Comparison of ENCODE assay signal across 8 cellular contexts in the genomic region with DNA sequence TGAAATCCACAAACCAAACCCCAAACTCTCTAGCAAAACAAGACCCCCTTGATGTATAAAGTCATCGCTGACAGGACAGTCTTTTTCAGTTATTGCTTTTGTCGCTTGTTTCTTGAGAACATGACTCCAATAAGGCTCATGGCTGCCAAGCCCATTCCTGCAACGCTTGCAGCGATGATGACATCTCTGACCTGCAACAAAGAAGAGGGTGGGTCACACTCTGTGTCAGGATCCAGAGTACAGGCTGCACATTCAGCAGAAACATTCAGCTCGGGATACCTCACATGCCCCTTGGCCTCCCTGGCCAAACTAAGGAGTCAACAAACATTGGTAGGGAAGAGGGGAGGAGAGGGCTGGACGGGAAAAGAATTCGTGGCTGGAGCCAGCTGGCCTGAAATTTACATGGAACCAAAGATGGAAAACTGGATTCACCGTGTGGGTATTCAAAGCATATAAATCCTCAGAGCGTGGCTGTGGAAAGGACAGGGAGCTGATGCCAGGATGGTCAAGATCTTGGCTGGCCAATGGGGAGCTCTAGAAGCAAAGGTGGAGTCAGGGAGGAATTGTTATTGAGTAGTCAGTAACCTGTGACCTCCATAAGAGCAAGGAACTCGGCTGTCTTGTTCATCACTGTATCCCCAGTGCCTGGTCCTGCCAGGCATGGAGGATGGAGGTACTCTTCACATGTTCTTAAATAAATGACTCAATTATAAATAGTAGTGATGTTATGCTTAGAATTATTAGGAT. TPM values are rescaled to one million over a fixed set of nuclear protein-coding genes. Genes with fewer than 3 reads are reported as not detected.
DNase-seq lines count a peak whose midpoint lies in the region; ATAC-seq and TF ChIP-seq lines count a peak whose summit lies in the region.

No MANE protein-coding gene starts in this region.

- H3K79me2 ChIP-seq in PC-9 (ENCODE audit: low read depth) = no peaks in the 10 kb centered on the region

- no TSS peak for BruUV-seq in A673 (replicated peaks; lab: Mats Ljungman, UMichigan)
- BruUV-seq in PC-9 (replicated peaks; lab: Mats Ljungman, UMichigan) = no TSS peak

- POLR2A ChIA-PET in A673 (lab: Charles Lee; ENCODE audit: low non-redundant PET) = no interaction called here
- POLR2A ChIA-PET in PC-9 (lab: Charles Lee; ENCODE audit: unreplicated experiment) = no interaction called here

- H3K27me3 ChIP-seq in A673 (replicated peaks; ENCODE audit: insufficient read depth, low read depth, low read length, poor library complexity) (no peaks in the 10 kb centered on the region), esophagus (ENCODE audit: control insufficient read depth in 1 of 2, insufficient read depth in 2 of 2, low read length in 2 of 2) (no peaks in the 10 kb centered on the region), neuron (ENCODE audit: insufficient read depth, low read length) (no peaks in the 10 kb centered on the region), PC-9 (ENCODE audit: insufficient read depth, low read depth) (no peaks in the 10 kb centered on the region)

- CTCF ChIA-PET in A673 (lab: Charles Lee) (no interaction called here), PC-9 (lab: Charles Lee) (no interaction called here)

- no peak for ATAC-seq in HG03039 (IDR thresholded peaks at IDR 0.05; ENCODE audit: unreplicated experiment)

- H3K4me2 ChIP-seq in PC-9 = no peak overlapping the region

- no peaks in the 10 kb centered on the region for H4K20me1 ChIP-seq in PC-9 (ENCODE audit: insufficient read depth)

- H2AFZ ChIP-seq in neuron (ENCODE audit: low read depth, low read length) (peak overlapping the region; percentile 13), PC-9 (no peak overlapping the region)

- intact Hi-C loops in A673 (cut with micrococcal nuclease; ENCODE audit: unreplicated experiment) (no loop called here), PC-9 (cut with micrococcal nuclease; ENCODE audit: unreplicated experiment) (no loop called here)

- H3K4me1 ChIP-seq in A673 (ENCODE audit: insufficient read depth, low read length, poor library complexity, severe bottlenecking) = peaks cover 4% of the 10 kb centered on the region
- H3K4me1 ChIP-seq in esophagus (ENCODE audit: control insufficient read depth in 2 of 2, insufficient read depth in 2 of 2, low read length in 1 of 2) = peaks cover 3 to 11% of the 10 kb centered on the region in 2 donors
- H3K4me1 ChIP-seq in neuron (ENCODE audit: insufficient read depth, low read length) = peaks cover 16% of the 10 kb centered on the region
- H3K4me1 ChIP-seq in PC-9 (replicated peaks; ENCODE audit: insufficient read depth) = no peaks in the 10 kb centered on the region

- no peaks in the 10 kb centered on the region for H3K9me2 ChIP-seq in PC-9 (ENCODE audit: insufficient read depth)

- WGBS in esophagus, 2 donors = 41 to 53% methylated on average over 10 of the region's 10 CpGs

- H3K27ac ChIP-seq in A673 (ENCODE audit: low read depth, low read length, poor library complexity, severe bottlenecking) = no peak overlapping the region
- peak overlapping the region; percentile 45 to 87 for H3K27ac ChIP-seq in esophagus (ENCODE audit: low read depth in 2 of 2, low read length in 1 of 2)
- H3K27ac ChIP-seq in PC-9 = no peak overlapping the region

- peaks cover 8% of the 10 kb centered on the region; the same call in 1 of the 2 replicates for H3F3A ChIP-seq in PC-9 (ENCODE audit: insufficient read depth, low read depth)

- H3K9me3 ChIP-seq in A673 (ENCODE audit: low read depth, low read length, poor library complexity, severe bottlenecking) = no peaks in the 10 kb centered on the region
- H3K9me3 ChIP-seq in esophagus (ENCODE audit: control insufficient read depth in 2 of 2, insufficient read depth in 1 of 2, low read depth in 1 of 2, low read length in 1 of 2) = no peaks in the 10 kb centered on the region
- H3K9me3 ChIP-seq in neuron (ENCODE audit: low read length) = no peaks in the 10 kb centered on the region
- peaks cover 11% of the 10 kb centered on the region for H3K9me3 ChIP-seq in PC-9 (ENCODE audit: insufficient read depth, low read depth)

- H3K36me3 ChIP-seq in A673 (ENCODE audit: insufficient read depth, low read length, poor library complexity, severe bottlenecking) (no peaks in the 10 kb centered on the region), esophagus (ENCODE audit: control insufficient read depth in 2 of 2, insufficient read depth in 2 of 2, low read length in 1 of 2) (no peaks in the 10 kb centered on the region), neuron (ENCODE audit: insufficient read depth, low read length) (no peaks in the 10 kb centered on the region), PC-9 (ENCODE audit: low read depth) (peaks cover 27% of the 10 kb centered on the region)

- no peak for TF ChIP-seq CTCF in A673 (conservative IDR thresholded peaks at IDR 0.05; ENCODE audit: low read depth, low read length)
- TF ChIP-seq CTCF in PC-9 (conservative IDR thresholded peaks at IDR 0.05) = no peak

- H3K4me3 ChIP-seq in A673 (ENCODE audit: low read depth, low read length, poor library complexity, severe bottlenecking) (peak overlapping the region; percentile 17), esophagus (ENCODE audit: low read depth in 1 of 2, low read length in 2 of 2) (peak overlapping the region; percentile 4 to 46), neuron (ENCODE audit: low read length) (no peak overlapping the region), PC-9 (no peak overlapping the region)

- DNase-seq in A673 (ENCODE audit: low spot score) = no peak
- DNase-seq in NCI-H2227 treated with DMSO at 0.1 percent for 48 hours (lab: John Stamatoyannopoulos, UW) = peak; percentile 29
- no peak for DNase-seq in DMS79 (lab: John Stamatoyannopoulos, UW)
- no peak for DNase-seq in PC-9
- DNase-seq in stimulated activated CD4-positive, alpha-beta T cell treated with anti-CD3 and anti-CD28 coated beads, Interleukin-4, amount 100 ng/mL, for 1 hour = no peak

RNA-seq across cellular contexts. Expression of gene PLAAT2, which starts 11.8 kb away (rescaled TPM):
- total RNA-seq in A673 (2021) (not detected in 2 replicates), PC-9 (2021) (8.8 and 13.6 TPM in 2 replicates)
- polyA plus RNA-seq in esophagus = 1 to 10 TPM in 1 of 2 donors, under 1 TPM in 1; 0.22 to 1.3 TPM

RNA-seq across cellular contexts. Expression of gene PLAAT4, which starts 38.4 kb away (rescaled TPM):
- total RNA-seq in A673 (2021) = 0.97 and 1.0 TPM in 2 replicates
- polyA plus RNA-seq in esophagus = 10 to 100 TPM; 12.0 to 12.9 TPM
- total RNA-seq in PC-9 (2021) = 64.6 and 99.9 TPM in 2 replicates

RNA-seq across cellular contexts. Expression of gene PLAAT3, which starts 39.2 kb away (rescaled TPM):
- 0.46 and 0.69 TPM in 2 replicates for total RNA-seq in A673 (2021)
- 1 to 10 TPM; 3.1 to 8.9 TPM for polyA plus RNA-seq in esophagus
- 240 and 266 TPM in 2 replicates for total RNA-seq in PC-9 (2021)

Comparison
In these comparisons a context has a peak if more than half of its experiments do, and no peak if none do; other contexts are left out.
1. H3K27ac ChIP-seq: peak in esophagus (2 of 2); none in A673 (single experiment) and PC-9 (single experiment).
2. H3K4me3 ChIP-seq: peak in A673 (single experiment) and esophagus (2 of 2); none in neuron (single experiment) and PC-9 (single experiment).
3. RNA of gene PLAAT4, which starts 38.4 kb away (total RNA-seq): 64.6 to 99.9 TPM in PC-9; 0.97 to 1.0 TPM in A673; every median in the first group is over 10 times any median in the second.
4. RNA of gene PLAAT3, which starts 39.2 kb away (total RNA-seq): 240 to 266 TPM in PC-9; 0.46 to 0.69 TPM in A673; every median in the first group is over 100 times any median in the second.